In the genomic region with DNA sequence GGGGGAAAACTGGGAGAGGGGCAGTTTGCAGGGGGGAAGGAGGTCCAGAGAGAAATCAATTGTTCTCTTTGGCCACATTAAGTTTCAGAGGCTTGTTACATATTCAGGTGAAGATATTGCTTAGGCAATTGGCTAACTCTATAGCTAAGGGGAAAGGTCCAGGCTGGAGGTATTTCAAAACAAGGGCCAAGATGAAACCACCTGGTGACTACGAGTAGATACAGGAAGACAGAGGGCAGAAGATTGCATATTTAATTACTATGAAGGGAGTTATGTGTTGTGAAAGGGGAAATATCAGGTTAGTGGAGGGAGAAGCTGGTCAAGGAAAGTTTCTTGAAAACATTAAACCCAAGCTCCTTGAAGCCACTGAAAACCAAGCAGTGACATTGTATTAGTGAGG, we compare ENCODE assay signal across 14 cellular contexts. TPM values are rescaled to one million over a fixed set of nuclear protein-coding genes. Genes with fewer than 3 reads are reported as not detected.
DNase-seq lines count a peak whose midpoint lies in the region; ATAC-seq, FAIRE-seq and TF ChIP-seq lines count a peak whose summit lies in the region.
"Had no signal": no experiment of that assay in that cellular context is flagged by ENCODE, and none has a peak within 500 bp of the region (broad histone marks: within the 10 kb centered on the region; RNA-seq: fewer than 3 reads in every experiment).

No MANE protein-coding gene starts in this region.

- TF ChIP-seq CTCF in RWPE2 (IDR thresholded peaks at IDR 0.05; ENCODE audit: poor library complexity, severe bottlenecking) (no peak), colonic mucosa (IDR thresholded peaks at IDR 0.05) (no peak)

- H3K36me3 Mint-ChIP-seq in stimulated activated memory B cell treated with anti-CD40 and anti-IgM and Interleukin-4, amounts not matched to agents 10 μg/mL and 1 μg/mL and 100 μg/mL, for 72 hours: peaks cover 3% of the 10 kb centered on the region

- H3K9me3 ChIP-seq in RWPE2 (ENCODE audit: severe bottlenecking) (no peaks in the 10 kb centered on the region), small intestine (ENCODE audit: control insufficient read depth, low read depth) (no peaks in the 10 kb centered on the region), colonic mucosa (no peaks in the 10 kb centered on the region)
- H3K9me3 ChIP-seq: adrenal gland, thyroid gland had no signal

- H3K27me3 ChIP-seq in RWPE2 (ENCODE audit: insufficient read depth, poor library complexity, severe bottlenecking) (no peaks in the 10 kb centered on the region), small intestine (ENCODE audit: control insufficient read depth in 2 of 2, insufficient read depth in 2 of 2, low read length in 2 of 2) (no peaks in the 10 kb centered on the region), colonic mucosa (no peaks in the 10 kb centered on the region)
- H3K27me3 ChIP-seq: adrenal gland, thyroid gland had no signal

- H3K27ac ChIP-seq in RWPE2 (ENCODE audit: poor library complexity, severe bottlenecking) (peak overlapping the region; percentile 91), small intestine (ENCODE audit: low read depth in 1 of 2, low read length in 1 of 2) (no peak overlapping the region), colonic mucosa (no peak overlapping the region)
- H3K27ac ChIP-seq: thyroid gland had no signal

- H3K4me1 ChIP-seq in RWPE2 (ENCODE audit: insufficient read depth, poor library complexity, severe bottlenecking) (peaks cover 16% of the 10 kb centered on the region), small intestine (ENCODE audit: control insufficient read depth in 2 of 2, insufficient read depth in 1 of 2, low read depth in 1 of 2, low read length in 1 of 2) (peaks cover 3% of the 10 kb centered on the region in 2 donors), colonic mucosa (peaks cover 15% of the 10 kb centered on the region)

- peaks cover 18% of the 10 kb centered on the region for H3K36me3 ChIP-seq in RWPE2 (ENCODE audit: low read depth)
- H3K36me3 ChIP-seq in small intestine (ENCODE audit: control insufficient read depth in 2 of 2, insufficient read depth in 2 of 2, low read length in 2 of 2): no peaks in the 10 kb centered on the region
- no peaks in the 10 kb centered on the region for H3K36me3 ChIP-seq in colonic mucosa
- H3K36me3 ChIP-seq: adrenal gland, thyroid gland had no signal

- H3K27ac Mint-ChIP-seq in stimulated activated memory B cell treated with anti-CD40 and anti-IgM and Interleukin-4, amounts not matched to agents 10 μg/mL and 1 μg/mL and 100 μg/mL, for 72 hours: peak overlapping the region; percentile 89

- no peaks in the 10 kb centered on the region for H3K27me3 Mint-ChIP-seq in stimulated activated memory B cell treated with anti-CD40 and anti-IgM and Interleukin-4, amounts not matched to agents 10 μg/mL and 1 μg/mL and 100 μg/mL, for 72 hours

- peaks cover 35% of the 10 kb centered on the region for H3K4me1 Mint-ChIP-seq in stimulated activated memory B cell treated with anti-CD40 and anti-IgM and Interleukin-4, amounts not matched to agents 10 μg/mL and 1 μg/mL and 100 μg/mL, for 72 hours

- H3K9ac ChIP-seq in colonic mucosa (ENCODE audit: low read depth in 2 of 2, low read length in 2 of 2): no peak overlapping the region

- no peak overlapping the region for H3K4me3 ChIP-seq in RWPE2 (ENCODE audit: severe bottlenecking)
- no peak overlapping the region for H3K4me3 ChIP-seq in small intestine (ENCODE audit: low read depth in 1 of 2, low read length in 2 of 2)
- H3K4me3 ChIP-seq in colonic mucosa: no peak overlapping the region
- H3K4me3 ChIP-seq: adrenal gland, thyroid gland had no signal

- DNase-seq in SKM-1 treated with dmso at 0.1 percent for 144 hours (lab: John Stamatoyannopoulos, UW; ENCODE audit: unreplicated experiment) (peak; percentile 13), SKM-1 (lab: John Stamatoyannopoulos, UW; ENCODE audit: unreplicated experiment) (no peak), RWPE2 (ENCODE audit: low spot score) (no peak), germinal center (ENCODE audit: low spot score) (peak; percentile 22), small intestine (no peak), colonic mucosa (no peak)
- DNase-seq: 8988T, NCI-H2171 treated with DMSO at 0.1 percent for 48 hours, OCI-M1 had no signal

- FAIRE-seq in small intestine (lab: Jason Lieb, UNC): no peak
- FAIRE-seq: GM12878 had no signal

- 6 to 42% (median 34%) methylated on average over 1 of the region's 1 CpG for WGBS in small intestine, 3 donors

- H3K9me3 Mint-ChIP-seq in stimulated activated memory B cell treated with anti-CD40 and anti-IgM and Interleukin-4, amounts not matched to agents 10 μg/mL and 1 μg/mL and 100 μg/mL, for 72 hours: no peaks in the 10 kb centered on the region

- H3K4me3 Mint-ChIP-seq in stimulated activated memory B cell treated with anti-CD40 and anti-IgM and Interleukin-4, amounts not matched to agents 10 μg/mL and 1 μg/mL and 100 μg/mL, for 72 hours: peak overlapping the region; percentile 33

- ATAC-seq in RWPE2 (ENCODE audit: low read depth): no peak
- no peak for ATAC-seq in stimulated activated memory B cell treated with anti-CD40 and anti-IgM and Interleukin-4, amounts not matched to agents 10 μg/mL and 1 μg/mL and 100 μg/mL, for 72 hours
- ATAC-seq in GM21360 (IDR thresholded peaks at IDR 0.05; ENCODE audit: unreplicated experiment): no peak
- ATAC-seq: GM12878 had no signal

- intact Hi-C loops in colonic mucosa (cut with DNase I): no loop called here

RNA-seq across cellular contexts. Expression of gene RAD23B, which starts 1.9 kb away (rescaled TPM):
- polyA plus RNA-seq in small intestine: 10 to 100 TPM; 49.4 to 62.8 (median 50.8) TPM
- total RNA-seq in colonic mucosa: 100 to 1,000 TPM; 119 to 146 TPM

Comparison
In these comparisons a context has a peak if more than half of its experiments do, and no peak if none do; other contexts are left out.
1. DNase-seq: peak in SKM-1 treated with dmso at 0.1 percent for 144 hours (single experiment) and germinal center (single experiment); none in SKM-1 (single experiment), RWPE2 (single experiment), small intestine (single experiment) and colonic mucosa (single experiment).